In genomic region chr14:104080557-104081492, GRCh38 we compare ENCODE assay signal across 1 cellular context.
TF ChIP-seq lines count a peak whose summit lies in the region.

No MANE protein-coding gene starts in this region.

TF ChIP-seq in H1, 55 proteins besides CTCF, POLR2A, EP300 and RAD21 (continued from another document):
- TF ChIP-seq CHD7 (IDR thresholded peaks at IDR 0.05; ENCODE audit: insufficient replicate concordance, low read length): no peak
- TF ChIP-seq CBX5 (IDR thresholded peaks at IDR 0.05; ENCODE audit: low read depth, low read length): no peak
- no peak for TF ChIP-seq SRF (IDR thresholded peaks at IDR 0.05; ENCODE audit: low read depth, low read length)
- TF ChIP-seq FOSL1 (IDR thresholded peaks at IDR 0.05; ENCODE audit: insufficient read depth, low read depth, low read length): no peak
- TF ChIP-seq TAF7 (optimal IDR thresholded peaks at IDR 0.05; ENCODE audit: borderline replicate concordance, low read depth, low read length): no peak
- no peak for TF ChIP-seq CBX8 (IDR thresholded peaks at IDR 0.05; ENCODE audit: borderline replicate concordance, low read depth, low read length)
- TF ChIP-seq SAP30 (IDR thresholded peaks at IDR 0.05; ENCODE audit: insufficient read depth, insufficient replicate concordance, low read length): no peak
- TF ChIP-seq TBP (IDR thresholded peaks at IDR 0.05; ENCODE audit: low read depth, low read length): no peak
